30 cellular contexts compared by ENCODE assay signal in genomic region chr14:27642251-27642866, GRCh38.
A peak's percentile ranks its signal among the peaks of the same experiment; 100 is the strongest.
DNase-seq lines count a peak whose midpoint lies in the region; ATAC-seq, FAIRE-seq and TF ChIP-seq lines count a peak whose summit lies in the region.
"Had no signal": no experiment of that assay in that cellular context is flagged by ENCODE, and none has a peak within 500 bp of the region (broad histone marks: within the 10 kb centered on the region; RNA-seq: fewer than 3 reads in every experiment).

No MANE protein-coding gene starts in this region.

- BruUV-seq in HepG2 (replicated peaks; lab: Mats Ljungman, UMichigan) (no TSS peak), PC-3 (replicated peaks; lab: Mats Ljungman, UMichigan) (no TSS peak)

- no peak overlapping the region for H3K4me2 ChIP-seq in HepG2 (ENCODE audit: low read depth, low read length)
- H3K4me2 ChIP-seq in PC-3 (ENCODE audit: low read length), result no peak overlapping the region
- H3K4me2 ChIP-seq: A549; BLaER1; BLaER1 treated with 17β-estradiol and CSF1 and Interleukin-3, amounts not matched to agents 10 nM and 100 nM had no signal

- DNase-seq in HepG2 (ENCODE audit: low spot score), result no peak
- no peak for DNase-seq in right lobe of liver
- DNase-seq in PC-3, result peak; percentile 60
- DNase-seq in foreskin keratinocyte, result no peak
- DNase-seq: 8988T; ACHN; AML-193; BE2C; C1 segment of cervical spinal cord; Caco-2; Calu3; CD4-positive, alpha-beta memory T cell; CD4-positive, alpha-beta T cell; CD4-positive, CD25-positive, alpha-beta regulatory T cell; CD8-positive, alpha-beta memory T cell; CD8-positive, alpha-beta T cell; COR-L47; DMS 273 treated with DMSO at 0.1 percent for 48 hours; DMS153; DMS53; DMS79; DMS79 treated with DMSO at 0.1 percent for 48 hours; DND-41; EL had no signal

- in situ Hi-C loops in HepG2 (cut with HindIII; ENCODE audit: extremely low pct_ligation_motif_present, low pct_unique_long_range_greater_than_20kb), result no loop called here

- H3K36me3 ChIP-seq in HepG2 (replicated peaks in 1 of 2; ENCODE audit: control insufficient read depth in 1 of 2, insufficient read depth in 2 of 2, low read length in 2 of 2) (no peaks in the 10 kb centered on the region), right lobe of liver (no peaks in the 10 kb centered on the region), PC-3 (ENCODE audit: low read depth, low read length) (no peaks in the 10 kb centered on the region)
- H3K36me3 ChIP-seq: BE2C; BLaER1; BLaER1 treated with 17β-estradiol and CSF1 and Interleukin-3, amounts not matched to agents 10 nM and 100 nM had no signal

- POLR2A ChIA-PET in HepG2 (lab: Yijun Ruan, JAX) (no interaction called here), PC-3 (lab: Charles Lee; ENCODE audit: unreplicated experiment) (no interaction called here)

- TF ChIP-seq CTCF in HepG2 (CRISPR knock-in tag; IDR thresholded peaks at IDR 0.05) (no peak), right lobe of liver (IDR thresholded peaks at IDR 0.05) (no peak), PC-3 (conservative IDR thresholded peaks at IDR 0.05; ENCODE audit: low read depth, low read length) (no peak), foreskin keratinocyte (conservative IDR thresholded peaks at IDR 0.05) (no peak)

- H3K9me2 ChIP-seq in PC-3 (replicated peaks; ENCODE audit: low read length), result no peaks in the 10 kb centered on the region

- no peaks in the 10 kb centered on the region for H3K4me1 ChIP-seq in HepG2 (ENCODE audit: insufficient read depth, low read length)
- H3K4me1 ChIP-seq in right lobe of liver, result no peaks in the 10 kb centered on the region
- peaks cover 10% of the 10 kb centered on the region; the same call in 1 of the 2 replicates for H3K4me1 ChIP-seq in PC-3 (ENCODE audit: insufficient read depth, low read length)
- H3K4me1 ChIP-seq in foreskin keratinocyte, result no peaks in the 10 kb centered on the region
- H3K4me1 ChIP-seq: A549; BE2C; BLaER1; BLaER1 treated with 17β-estradiol and CSF1 and Interleukin-3, amounts not matched to agents 10 nM and 100 nM; Caco-2 had no signal

- no peak overlapping the region for H3K4me3 ChIP-seq in HepG2 (replicated peaks in 1 of 3; ENCODE audit: insufficient read depth in 1 of 3, low read depth in 2 of 3, low read length in 3 of 3)
- H3K4me3 ChIP-seq in right lobe of liver, result no peak overlapping the region
- no peak overlapping the region for H3K4me3 ChIP-seq in PC-3 (ENCODE audit: low read length)
- H3K4me3 ChIP-seq: A549; BLaER1; BLaER1 treated with 17β-estradiol and CSF1 and Interleukin-3, amounts not matched to agents 10 nM and 100 nM had no signal

- intact Hi-C loops in HepG2 (cut with micrococcal nuclease; ENCODE audit: unreplicated experiment) (no loop called here), right lobe of liver (cut with DNase I) (no loop called here), PC-3 (cut with micrococcal nuclease) (loop anchor here (2.0 kb wide), 1 partner anchor 30 kb away; no protein-coding TSS in a partner anchor)

- CTCF ChIA-PET in HepG2 (lab: Yijun Ruan, JAX; ENCODE audit: low intra/inter-chr PET ratio, low total read pairs) (no interaction called here), PC-3 (lab: Charles Lee) (no interaction called here)

- H3K9me3 ChIP-seq in HepG2 (ENCODE audit: low read length) (peaks cover 95% of the 10 kb centered on the region), right lobe of liver (no peaks in the 10 kb centered on the region), PC-3 (ENCODE audit: low read length) (no peaks in the 10 kb centered on the region)
- H3K9me3 ChIP-seq: A549, BE2C, Caco-2 had no signal

- TF ChIP-seq EP300 in HepG2 (IDR thresholded peaks at IDR 0.05; ENCODE audit: low read depth in 2 of 2, low read length in 2 of 2) (no peak), HepG2 (CRISPR knock-in tag; IDR thresholded peaks at IDR 0.05; ENCODE audit: borderline replicate concordance) (no peak)

- TF ChIP-seq POLR2A in HepG2 (IDR thresholded peaks at IDR 0.05; ENCODE audit: insufficient read depth in 1 of 2, low read depth in 2 of 2, low read length in 2 of 2) (no peak), right lobe of liver (IDR thresholded peaks at IDR 0.05) (no peak)

- H3K79me2 ChIP-seq in HepG2 (ENCODE audit: insufficient read depth, low read length) (no peaks in the 10 kb centered on the region), PC-3 (ENCODE audit: low read length) (no peaks in the 10 kb centered on the region)

- no peak overlapping the region for H2AFZ ChIP-seq in HepG2 (ENCODE audit: low read length)
- no peak overlapping the region for H2AFZ ChIP-seq in PC-3 (ENCODE audit: low read length)

- no peaks in the 10 kb centered on the region for H3K27me3 ChIP-seq in HepG2 (ENCODE audit: control insufficient read depth in 1 of 2, insufficient read depth in 2 of 2, low read length in 2 of 2)
- no peaks in the 10 kb centered on the region for H3K27me3 ChIP-seq in right lobe of liver
- no peaks in the 10 kb centered on the region for H3K27me3 ChIP-seq in PC-3 (ENCODE audit: low read length)
- H3K27me3 ChIP-seq in foreskin keratinocyte, result no peaks in the 10 kb centered on the region
- H3K27me3 ChIP-seq: BE2C; BLaER1; BLaER1 treated with 17β-estradiol and CSF1 and Interleukin-3, amounts not matched to agents 10 nM and 100 nM had no signal

- no peak for TF ChIP-seq RAD21 in HepG2 (CRISPR knock-in tag; IDR thresholded peaks at IDR 0.05)

- H3K27ac ChIP-seq in HepG2 (ENCODE audit: extremely low read length, insufficient read depth, low read length) (no peak overlapping the region), right lobe of liver (no peak overlapping the region), PC-3 (ENCODE audit: low read length) (peak overlapping the region; percentile 68), foreskin keratinocyte (no peak overlapping the region)
- H3K27ac ChIP-seq: 22Rv1; A549; BLaER1; BLaER1 treated with 17β-estradiol and CSF1 and Interleukin-3, amounts not matched to agents 10 nM and 100 nM; C4-2B had no signal

- H4K20me1 ChIP-seq in HepG2 (ENCODE audit: insufficient read depth, low read length), result no peaks in the 10 kb centered on the region
- no peaks in the 10 kb centered on the region for H4K20me1 ChIP-seq in PC-3 (ENCODE audit: low read length)
- H4K20me1 ChIP-seq: BLaER1; BLaER1 treated with 17β-estradiol and CSF1 and Interleukin-3, amounts not matched to agents 10 nM and 100 nM had no signal

- no peak for FAIRE-seq in HepG2 (lab: Jason Lieb, UNC)
- FAIRE-seq: A549, D721Med had no signal

- H3K9ac ChIP-seq in HepG2 (ENCODE audit: insufficient read depth, low read depth, low read length) (no peak overlapping the region), PC-3 (ENCODE audit: low read length) (0 out of 2 replicates have a peak overlapping the region, but pooled peaks have one; percentile 4)
- H3K9ac ChIP-seq: BLaER1; BLaER1 treated with 17β-estradiol and CSF1 and Interleukin-3, amounts not matched to agents 10 nM and 100 nM had no signal

- no peaks in the 10 kb centered on the region for H3F3A ChIP-seq in PC-3 (ENCODE audit: low read length, unreplicated experiment)

- ATAC-seq in HepG2 (no peak), right lobe of liver (no peak), PC-3 (peak; percentile 97), foreskin keratinocyte (no peak)
- ATAC-seq: A549; CD8-positive, alpha-beta T cell had no signal

- WGBS in HepG2 (ENCODE audit: low lambda C conversion rate), result 30% methylated on average over 1 of the region's 1 CpG
- WGBS in right lobe of liver (ENCODE audit: insufficient coverage, low coverage, low lambda C conversion rate, missing lambda C conversion rate), result 77% methylated on average over 1 of the region's 1 CpG

TF ChIP-seq in HepG2, 621 proteins besides CTCF, POLR2A, EP300 and RAD21:
- no peak for TF ChIP-seq ZMYM2 (CRISPR knock-in tag; IDR thresholded peaks at IDR 0.05)
- TF ChIP-seq CREB1 (IDR thresholded peaks at IDR 0.05), result 0 out of 2 replicates have a peak, but pooled peaks have one; percentile 39
- no peak for TF ChIP-seq CREB1 (CRISPR knock-in tag; IDR thresholded peaks at IDR 0.05)
